ENCODE assay signal across 8 cellular contexts in genomic region chr19:57192064-57192395, GRCh38. TPM values are rescaled to one million over a fixed set of nuclear protein-coding genes. Genes with fewer than 3 reads are reported as not detected.
A peak's percentile ranks its signal among the peaks of the same experiment; 100 is the strongest.
DNase-seq lines count a peak whose midpoint lies in the region; ATAC-seq and TF ChIP-seq lines count a peak whose summit lies in the region.

No MANE protein-coding gene starts in this region.

- H3K4me1 Mint-ChIP-seq in activated naive CD4-positive, alpha-beta T cell treated with anti-CD3 and anti-CD28 coated beads, Interleukin-2, amount 10 ng/mL, durations not matched to agents 7 days and 5 days, result peaks cover 31% of the 10 kb centered on the region
- peaks cover 31% of the 10 kb centered on the region for H3K4me1 Mint-ChIP-seq in activated naive CD8-positive, alpha-beta T cell (ENCODE audit: low read depth)

- no peak for TF ChIP-seq CTCF in omental fat pad (IDR thresholded peaks at IDR 0.05)

- no peaks in the 10 kb centered on the region for H3K27me3 Mint-ChIP-seq in activated naive CD4-positive, alpha-beta T cell treated with anti-CD3 and anti-CD28 coated beads, Interleukin-2, amount 10 ng/mL, durations not matched to agents 7 days and 5 days
- H3K27me3 Mint-ChIP-seq in activated naive CD8-positive, alpha-beta T cell, result peaks cover 6% of the 10 kb centered on the region

- H3K9me3 ChIP-seq in iPS-18c (ENCODE audit: control insufficient read depth, insufficient read depth, low read length) (peaks cover 6% of the 10 kb centered on the region), subcutaneous abdominal adipose tissue (ENCODE audit: control insufficient read depth in 5 of 5, low read length in 5 of 5) (peaks cover 0 to 3% (median 0%) of the 10 kb centered on the region in 5 donors)

- peaks cover 59% of the 10 kb centered on the region for H3K9me3 Mint-ChIP-seq in activated naive CD4-positive, alpha-beta T cell treated with anti-CD3 and anti-CD28 coated beads, Interleukin-2, amount 10 ng/mL, durations not matched to agents 7 days and 5 days
- peaks cover 27% of the 10 kb centered on the region for H3K9me3 Mint-ChIP-seq in activated naive CD8-positive, alpha-beta T cell (ENCODE audit: low read depth)

- DNase-seq in activated naive CD4-positive, alpha-beta T cell treated with anti-CD3 and anti-CD28 coated beads, Interleukin-2, amount 10 ng/mL, durations not matched to agents 7 days and 5 days, result no peak
- DNase-seq in activated naive CD4-positive, alpha-beta T cell treated with anti-CD3 and anti-CD28 coated beads, Interleukin-2, amount 50 U/mL, for 16 hours, result no peak
- DNase-seq in omental fat pad (ENCODE audit: low spot score), result no peak
- no peak for DNase-seq in stimulated activated CD4-positive, alpha-beta T cell treated with anti-CD3 and anti-CD28 coated beads, Interleukin-1b, Interleukin-23, amount 100 ng/mL, for 48 hours

- H3K4me3 ChIP-seq in iPS-18c (ENCODE audit: insufficient read depth, low read depth, low read length), result peak overlapping the region; percentile 96
- peak overlapping the region; percentile 89 to 98 (median 96) for H3K4me3 ChIP-seq in subcutaneous abdominal adipose tissue (ENCODE audit: low read depth in 1 of 5, low read length in 5 of 5)

- H3K4me3 Mint-ChIP-seq in activated naive CD4-positive, alpha-beta T cell treated with anti-CD3 and anti-CD28 coated beads, Interleukin-2, amount 10 ng/mL, durations not matched to agents 7 days and 5 days, result peak overlapping the region; percentile 92
- H3K4me3 Mint-ChIP-seq in activated naive CD8-positive, alpha-beta T cell, result peak overlapping the region; percentile 93

- H3K36me3 Mint-ChIP-seq in activated naive CD4-positive, alpha-beta T cell treated with anti-CD3 and anti-CD28 coated beads, Interleukin-2, amount 10 ng/mL, durations not matched to agents 7 days and 5 days, result peaks cover 69% of the 10 kb centered on the region
- peaks cover 58% of the 10 kb centered on the region for H3K36me3 Mint-ChIP-seq in activated naive CD8-positive, alpha-beta T cell

- CTCF ChIA-PET in activated naive CD4-positive, alpha-beta T cell treated with anti-CD3 and anti-CD28 coated beads, Interleukin-2, amount 10 ng/mL, durations not matched to agents 7 days and 5 days (lab: Charles Lee), result no interaction called here

- peak overlapping the region; percentile 75 for H3K27ac ChIP-seq in subcutaneous abdominal adipose tissue (ENCODE audit: low read depth, low read length)

- peak overlapping the region; percentile 93 for H3K27ac Mint-ChIP-seq in activated naive CD4-positive, alpha-beta T cell treated with anti-CD3 and anti-CD28 coated beads, Interleukin-2, amount 10 ng/mL, durations not matched to agents 7 days and 5 days
- H3K27ac Mint-ChIP-seq in activated naive CD8-positive, alpha-beta T cell, result peak overlapping the region; percentile 68

- ATAC-seq in HG03439 (IDR thresholded peaks at IDR 0.05; ENCODE audit: unreplicated experiment) (no peak), omental fat pad (ENCODE audit: low FRiP score) (no peak)

- H3K27me3 ChIP-seq in subcutaneous abdominal adipose tissue (ENCODE audit: control insufficient read depth in 5 of 5, insufficient read depth in 4 of 5, low read length in 5 of 5), result no peaks in the 10 kb centered on the region

- peak overlapping the region; percentile 3 to 99 (median 94) for H3K9ac ChIP-seq in subcutaneous abdominal adipose tissue (ENCODE audit: low read length in 5 of 5)

- H3K36me3 ChIP-seq in subcutaneous abdominal adipose tissue (ENCODE audit: control insufficient read depth in 5 of 5, insufficient read depth in 5 of 5, low read length in 5 of 5), result peaks cover 10 to 38% (median 37%) of the 10 kb centered on the region in 5 donors

- H3K4me1 ChIP-seq in subcutaneous abdominal adipose tissue (ENCODE audit: control insufficient read depth in 5 of 5, insufficient read depth in 5 of 5, low read length in 5 of 5), result peaks cover 4 to 30% (median 29%) of the 10 kb centered on the region in 5 donors

RNA-seq across cellular contexts. Expression of gene ZNF264, which starts 0.7 kb away (rescaled TPM):
- total RNA-seq in omental fat pad, result 10 to 100 TPM; 21.9 to 47.9 (median 35.7) TPM

RNA-seq across cellular contexts. Expression of gene DUXA, which starts 24.7 kb away (rescaled TPM):
- not detected for total RNA-seq in omental fat pad

RNA-seq across cellular contexts. Expression of gene AURKC, which starts 38.8 kb away (rescaled TPM):
- 1 to 10 TPM in 2 of 4 donors, under 1 TPM in 1, not detected in 1; 0.69 to 2.2 (median 1.7) TPM for total RNA-seq in omental fat pad

RNA-seq across cellular contexts. Expression of gene ZIM3, which starts 47.0 kb away (rescaled TPM):
- total RNA-seq in omental fat pad, result not detected

RNA-seq across cellular contexts. Expression of gene ZNF805, which starts 48.4 kb away (rescaled TPM):
- 10 to 100 TPM; 14.8 to 21.6 (median 19.4) TPM for total RNA-seq in omental fat pad
